Comparison of ENCODE assay signal across 13 cellular contexts in the genomic region with DNA sequence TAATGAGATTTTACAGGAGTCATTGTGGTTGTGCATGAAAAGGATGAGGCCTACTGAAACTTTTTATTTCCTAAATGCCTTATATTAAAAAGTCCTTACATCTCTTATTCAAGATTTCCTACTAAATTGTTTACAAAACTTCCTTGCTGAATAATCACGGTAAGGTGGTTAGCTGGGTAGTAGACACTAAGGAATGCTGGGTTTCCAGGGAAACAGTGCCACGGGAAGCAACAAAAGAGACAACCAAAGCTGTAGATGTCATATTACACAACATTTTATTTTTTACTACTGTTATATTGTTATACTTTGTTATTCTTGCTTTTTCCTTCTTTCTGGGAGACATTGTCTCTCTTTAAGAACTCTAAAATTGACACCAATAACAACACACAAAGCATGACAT. TPM values are rescaled to one million over a fixed set of nuclear protein-coding genes. Genes with fewer than 3 reads are reported as not detected.
"Had no signal": no experiment of that assay in that cellular context is flagged by ENCODE, and none has a peak within 500 bp of the region (broad histone marks: within the 10 kb centered on the region; RNA-seq: fewer than 3 reads in every experiment).

No MANE protein-coding gene starts in this region.

RNA-seq across cellular contexts. Expression of a gene that starts 36.1 kb away (rescaled TPM):
- total RNA-seq: activated B cell treated with CpG ODN at 0.5 μM for 24 hours; activated CD4-positive, alpha-beta T cell treated with anti-CD3 and anti-CD28 coated beads, Interleukin-2, amount 10 ng/mL, durations not matched to agents 24 days and 14 days; activated CD8-positive, alpha-beta memory T cell treated with anti-CD3 and anti-CD28 coated beads for 36 hours; activated CD8-positive, alpha-beta T cell treated with anti-CD3 and anti-CD28 coated beads for 36 hours; activated naive CD4-positive, alpha-beta T cell treated with anti-CD3 and anti-CD28 coated beads for 36 hours; activated naive CD4-positive, alpha-beta T cell treated with anti-CD3 and anti-CD28 coated beads, Interleukin-2, amount 50 U/mL, for 72 hours; activated naive CD8-positive, alpha-beta T cell treated with anti-CD3 and anti-CD28 coated beads for 36 hours; activated T-cell treated with anti-CD3 and anti-CD28 coated beads, Interleukin-2, amount 50 U/mL, for 4 hours; activated T-cell treated with anti-CD3 and anti-CD28 coated beads, Interleukin-2, amount 50 U/mL, for 72 hours; activated T-helper 1 cell treated with anti-CD3 and anti-CD28 coated beads, Interleukin-12 subunit alpha, Interleukin-12 subunit beta, Interleukin-2, Interleukin-4 antibody, amounts not matched to agents 30 ng/mL and 10 ng/mL and 1 ng/mL, durations not matched to agents 14 hours and 24 hours and 36 hours; activated T-helper 17 cell treated with anti-CD3 and anti-CD28 coated beads, Interleukin-2, amount 50 U/mL, for 72 hours; bronchial epithelial cell had no signal
- polyA plus RNA-seq: cardiac muscle cell had no signal
